ENCODE assay signal across 15 cellular contexts in genomic region chr3:38017445-38018295, GRCh38. TPM values are rescaled to one million over a fixed set of nuclear protein-coding genes. Genes with fewer than 3 reads are reported as not detected.
DNase-seq lines count a peak whose midpoint lies in the region; ATAC-seq, FAIRE-seq and TF ChIP-seq lines count a peak whose summit lies in the region.
"Had no signal": no experiment of that assay in that cellular context is flagged by ENCODE, and none has a peak within 500 bp of the region (broad histone marks: within the 10 kb centered on the region; RNA-seq: fewer than 3 reads in every experiment).

No MANE protein-coding gene starts in this region.

- H2AFZ ChIP-seq in HepG2 (ENCODE audit: low read length) = no peak overlapping the region

- no peak for DNase-seq in HepG2 (ENCODE audit: low spot score)
- DNase-seq in right lobe of liver = no peak
- DNase-seq in NCI-H69 (lab: John Stamatoyannopoulos, UW) = peak; percentile 72
- DNase-seq in naive thymus-derived CD4-positive, alpha-beta T cell = no peak
- DNase-seq in upper lobe of right lung = peak; percentile 37
- no peak for DNase-seq in esophagus squamous epithelium (lab: John Stamatoyannopoulos, UW)
- DNase-seq: CD8-positive, alpha-beta T cell; MG63; NCI-H1092 treated with DMSO at 0.1 percent for 48 hours; NCI-H1694; NCI-H510A had no signal

- no peak for TF ChIP-seq POLR2A in HepG2 (IDR thresholded peaks at IDR 0.05; ENCODE audit: insufficient read depth in 1 of 2, low read depth in 2 of 2, low read length in 2 of 2)
- TF ChIP-seq POLR2A in right lobe of liver (IDR thresholded peaks at IDR 0.05) = no peak
- TF ChIP-seq POLR2A in esophagus squamous epithelium (IDR thresholded peaks at IDR 0.05) = no peak

- TF ChIP-seq CTCF in HepG2 (CRISPR knock-in tag; IDR thresholded peaks at IDR 0.05) (no peak), right lobe of liver (IDR thresholded peaks at IDR 0.05) (no peak), upper lobe of right lung (IDR thresholded peaks at IDR 0.05) (no peak), esophagus squamous epithelium (IDR thresholded peaks at IDR 0.05) (no peak)

- peaks cover 2 to 13% (median 8%) of the 10 kb centered on the region in 7 donors for H3K4me1 Mint-ChIP-seq in naive thymus-derived CD4-positive, alpha-beta T cell
- H3K4me1 Mint-ChIP-seq: B cell had no signal

- H3K27me3 Mint-ChIP-seq in naive thymus-derived CD4-positive, alpha-beta T cell = no peaks in the 10 kb centered on the region
- H3K27me3 Mint-ChIP-seq: B cell had no signal

- no peak overlapping the region for H3K27ac ChIP-seq in HepG2 (ENCODE audit: extremely low read length, insufficient read depth, low read length)
- no peak overlapping the region for H3K27ac ChIP-seq in right lobe of liver
- no peak overlapping the region for H3K27ac ChIP-seq in naive thymus-derived CD4-positive, alpha-beta T cell (ENCODE audit: low read depth, low read length)
- no peak overlapping the region for H3K27ac ChIP-seq in upper lobe of right lung
- H3K27ac ChIP-seq in esophagus squamous epithelium = no peak overlapping the region

- peaks cover 0 to 5% (median 0%) of the 10 kb centered on the region in 11 donors for H3K9me3 Mint-ChIP-seq in naive thymus-derived CD4-positive, alpha-beta T cell
- H3K9me3 Mint-ChIP-seq: CD8-positive, alpha-beta T cell had no signal

- in situ Hi-C loops in HepG2 (cut with HindIII; ENCODE audit: extremely low pct_ligation_motif_present, low pct_unique_long_range_greater_than_20kb) = no loop called here

- intact Hi-C loops in HepG2 (cut with micrococcal nuclease; ENCODE audit: unreplicated experiment) (no loop called here), right lobe of liver (cut with DNase I) (no loop called here), upper lobe of right lung (cut with DNase I) (no loop called here), esophagus squamous epithelium (cut with DNase I) (no loop called here)
- intact Hi-C loops in naive thymus-derived CD4-positive, alpha-beta T cell (cut with micrococcal nuclease) = no loop called here

- H4K20me1 ChIP-seq in HepG2 (ENCODE audit: insufficient read depth, low read length) = no peaks in the 10 kb centered on the region

- H3K9ac ChIP-seq in HepG2 (ENCODE audit: insufficient read depth, low read depth, low read length) = no peak overlapping the region

- ATAC-seq in HepG2 (peak; percentile 24), right lobe of liver (no peak), upper lobe of right lung (no peak), GM19035 (IDR thresholded peaks at IDR 0.05; ENCODE audit: unreplicated experiment) (no peak)
- ATAC-seq in naive thymus-derived CD4-positive, alpha-beta T cell = peak; percentile 14
- ATAC-seq: CD8-positive, alpha-beta T cell had no signal

- H3K27me3 ChIP-seq in HepG2 (ENCODE audit: control insufficient read depth in 1 of 2, insufficient read depth in 2 of 2, low read length in 2 of 2) (no peaks in the 10 kb centered on the region), right lobe of liver (no peaks in the 10 kb centered on the region), upper lobe of right lung (no peaks in the 10 kb centered on the region), esophagus squamous epithelium (no peaks in the 10 kb centered on the region)
- H3K27me3 ChIP-seq in naive thymus-derived CD4-positive, alpha-beta T cell (ENCODE audit: control insufficient read depth in 2 of 2, insufficient read depth in 2 of 2, low read length in 2 of 2) = no peaks in the 10 kb centered on the region
- H3K27me3 ChIP-seq: MG63 had no signal

- H3K4me1 ChIP-seq in HepG2 (ENCODE audit: insufficient read depth, low read length) (peaks cover 60% of the 10 kb centered on the region), right lobe of liver (no peaks in the 10 kb centered on the region), upper lobe of right lung (no peaks in the 10 kb centered on the region), esophagus squamous epithelium (peaks cover 0 to 4% (median 0%) of the 10 kb centered on the region in 3 donors)
- H3K4me1 ChIP-seq in naive thymus-derived CD4-positive, alpha-beta T cell (ENCODE audit: control insufficient read depth in 2 of 2, insufficient read depth in 2 of 2, low read length in 2 of 2) = no peaks in the 10 kb centered on the region

- peaks cover 25 to 57% (median 35%) of the 10 kb centered on the region in 5 donors for H3K36me3 Mint-ChIP-seq in naive thymus-derived CD4-positive, alpha-beta T cell

- H3K4me2 ChIP-seq in HepG2 (ENCODE audit: low read depth, low read length) = no peak overlapping the region

- H3K79me2 ChIP-seq in HepG2 (ENCODE audit: insufficient read depth, low read length) = no peaks in the 10 kb centered on the region

- 100% methylated on average over 4 of the region's 9 CpGs for WGBS in HepG2 (ENCODE audit: low lambda C conversion rate)
- WGBS in right lobe of liver (ENCODE audit: insufficient coverage, low coverage, low lambda C conversion rate, missing lambda C conversion rate) = 58% methylated on average over 4 of the region's 9 CpGs
- 74 to 88% methylated on average over 4 to 7 of the region's 9 CpGs for WGBS in esophagus squamous epithelium, 2 donors

- POLR2A ChIA-PET in HepG2 (lab: Yijun Ruan, JAX) = no interaction called here
- POLR2A ChIA-PET in naive thymus-derived CD4-positive, alpha-beta T cell (lab: Charles Lee) = interaction anchor here (0.9 kb wide), 1 partner anchor 21 kb away, joined by 3 read pairs; no protein-coding TSS in a partner anchor

- H3K36me3 ChIP-seq in HepG2 (replicated peaks in 1 of 2; ENCODE audit: control insufficient read depth in 1 of 2, insufficient read depth in 2 of 2, low read length in 2 of 2) (peaks cover 5 to 11% of the 10 kb centered on the region in 2 experiments; a peak in 3 of 5 replicates), right lobe of liver (peaks cover 0 to 7% (median 0%) of the 10 kb centered on the region in 4 donors), upper lobe of right lung (peaks cover 49% of the 10 kb centered on the region), esophagus squamous epithelium (peaks cover 7 to 83% (median 20%) of the 10 kb centered on the region in 3 donors)
- peaks cover 3 to 57% (median 18%) of the 10 kb centered on the region in 3 experiments for H3K36me3 ChIP-seq in naive thymus-derived CD4-positive, alpha-beta T cell (ENCODE audit: control insufficient read depth in 2 of 3, insufficient read depth in 3 of 3, low read length in 3 of 3)
- H3K36me3 ChIP-seq: MG63 had no signal

- H3K27ac Mint-ChIP-seq in naive thymus-derived CD4-positive, alpha-beta T cell = peak overlapping the region in 3 of 9 donors; percentile 52 to 84 (median 55)
- H3K27ac Mint-ChIP-seq: B cell; CD8-positive, alpha-beta T cell had no signal

- no peak overlapping the region for H3K4me3 ChIP-seq in HepG2 (replicated peaks in 1 of 3; ENCODE audit: insufficient read depth in 1 of 3, low read depth in 2 of 3, low read length in 3 of 3)
- no peak overlapping the region for H3K4me3 ChIP-seq in right lobe of liver
- no peak overlapping the region for H3K4me3 ChIP-seq in naive thymus-derived CD4-positive, alpha-beta T cell (ENCODE audit: low read length)
- no peak overlapping the region for H3K4me3 ChIP-seq in upper lobe of right lung
- no peak overlapping the region for H3K4me3 ChIP-seq in esophagus squamous epithelium
- H3K4me3 ChIP-seq: MG63 had no signal

- BruUV-seq in HepG2 (replicated peaks; lab: Mats Ljungman, UMichigan) = no TSS peak

- no peak for FAIRE-seq in HepG2 (lab: Jason Lieb, UNC)
- FAIRE-seq: RCC 7860 had no signal

- H3K4me3 Mint-ChIP-seq in naive thymus-derived CD4-positive, alpha-beta T cell = no peak overlapping the region
- H3K4me3 Mint-ChIP-seq: B cell; CD8-positive, alpha-beta T cell had no signal

- no peak for TF ChIP-seq EP300 in HepG2 (IDR thresholded peaks at IDR 0.05; ENCODE audit: low read depth in 2 of 2, low read length in 2 of 2)
- TF ChIP-seq EP300 in HepG2 (CRISPR knock-in tag; IDR thresholded peaks at IDR 0.05; ENCODE audit: borderline replicate concordance) = no peak

- H3K9me3 ChIP-seq in HepG2 (ENCODE audit: low read length) (no peaks in the 10 kb centered on the region), right lobe of liver (no peaks in the 10 kb centered on the region), upper lobe of right lung (no peaks in the 10 kb centered on the region), esophagus squamous epithelium (peaks cover 0 to 6% (median 0%) of the 10 kb centered on the region in 3 donors)
- H3K9me3 ChIP-seq in naive thymus-derived CD4-positive, alpha-beta T cell (ENCODE audit: control insufficient read depth in 2 of 3, low read length in 3 of 3) = peaks cover 0 to 9% (median 0%) of the 10 kb centered on the region in 3 experiments
- H3K9me3 ChIP-seq: MG63 had no signal

- CTCF ChIA-PET in HepG2 (lab: Yijun Ruan, JAX; ENCODE audit: low intra/inter-chr PET ratio, low total read pairs) = no interaction called here
- CTCF ChIA-PET in naive thymus-derived CD4-positive, alpha-beta T cell (lab: Charles Lee) = no interaction called here

- no peak for TF ChIP-seq RAD21 in HepG2 (CRISPR knock-in tag; IDR thresholded peaks at IDR 0.05)

RNA-seq across cellular contexts. Expression of gene PLCD1, which starts 11.8 kb away (rescaled TPM):
- total RNA-seq in HepG2 (2016; rRNA removed; fragmentation: Illumina TruSeq; extraction: Trizol) = 10.1 and 11.4 TPM in 2 replicates
- total RNA-seq in HepG2 (2016; cell fraction: cytosol; rRNA removed; fragmentation: Illumina TruSeq; extraction: Trizol; ENCODE audit: low read depth) = 2.1 and 3.6 TPM in 2 replicates
- total RNA-seq in HepG2 (2016; cell fraction: insoluble cytoplasmic fraction; rRNA removed; fragmentation: Illumina TruSeq; extraction: Trizol) = 9.3 and 12.3 TPM in 2 replicates
- 4.6 and 5.7 TPM in 2 replicates for total RNA-seq in HepG2 (2016; cell fraction: membrane; rRNA removed; fragmentation: Illumina TruSeq; extraction: Trizol)
- 8.0 and 8.9 TPM in 2 replicates for total RNA-seq in HepG2 (2016; cell fraction: nucleus; rRNA removed; fragmentation: Illumina TruSeq; extraction: Trizol)
- 12.4 and 12.8 TPM in 2 replicates for polyA plus RNA-seq in HepG2 (2011; rRNA removed)
- polyA plus RNA-seq in HepG2 (2011; cell fraction: cytosol; rRNA removed) = 7.2 and 10.7 TPM in 2 replicates
- polyA plus RNA-seq in HepG2 (2011; cell fraction: nucleus; rRNA removed) = 30.9 and 33.2 TPM in 2 replicates
- polyA plus RNA-seq in HepG2 (2012) = 10.6 and 11.1 TPM in 2 replicates
- 2.2 and 2.7 TPM in 2 replicates for polyA plus RNA-seq in HepG2 (2016; cell fraction: cytosol; fragmentation: Illumina TruSeq; extraction: Trizol; ENCODE audit: low read depth)
- 6.8 and 9.0 TPM in 2 replicates for polyA plus RNA-seq in HepG2 (2016; cell fraction: insoluble cytoplasmic fraction; fragmentation: Illumina TruSeq; extraction: Trizol; ENCODE audit: low read depth)
- 3.9 and 5.6 TPM in 2 replicates for polyA plus RNA-seq in HepG2 (2016; cell fraction: membrane; fragmentation: Illumina TruSeq; extraction: Trizol; ENCODE audit: low read depth)
- 13.4 and 22.2 TPM in 2 replicates for polyA plus RNA-seq in HepG2 (2016; cell fraction: nucleus; fragmentation: Illumina TruSeq; extraction: Trizol; ENCODE audit: insufficient read depth, low read depth)
- 2.2 and 34.5 TPM in 2 replicates for polyA minus RNA-seq in HepG2 (2011; rRNA and poly(A)+ RNA removed; ENCODE audit: low replicate concordance)
- 11.5 and 15.0 TPM in 2 replicates for polyA minus RNA-seq in HepG2 (2011; cell fraction: cytosol; rRNA and poly(A)+ RNA removed)
- 8.4 and 11.8 TPM in 2 replicates for polyA minus RNA-seq in HepG2 (2011; cell fraction: nucleus; rRNA and poly(A)+ RNA removed)
- total RNA-seq in right lobe of liver = 10 to 100 TPM in 1 of 6 experiments, 1 to 10 TPM in 5; 6.5 to 10.2 (median 7.7) TPM
- 10 to 100 TPM; 18.4 to 44.0 (median 41.3) TPM for total RNA-seq in naive thymus-derived CD4-positive, alpha-beta T cell
- 10 to 100 TPM; 13.1 to 26.3 TPM for polyA plus RNA-seq in naive thymus-derived CD4-positive, alpha-beta T cell
- total RNA-seq in upper lobe of right lung = 32.2 TPM
- 10 to 100 TPM; 24.2 to 37.9 (median 35.0) TPM for total RNA-seq in esophagus squamous epithelium

RNA-seq across cellular contexts. Expression of gene DLEC1, which starts 21.3 kb away (rescaled TPM):
- total RNA-seq in HepG2 (2016; rRNA removed; fragmentation: Illumina TruSeq; extraction: Trizol) (not detected in 2 replicates), right lobe of liver (under 1 TPM in 4 of 6 experiments, not detected in 2; 0.04 to 0.18 (median 0.15) TPM), upper lobe of right lung (2.7 TPM), esophagus squamous epithelium (under 1 TPM in 1 of 4 donors, not detected in 3; 0.19 TPM)
- not detected in 2 replicates for total RNA-seq in HepG2 (2016; cell fraction: cytosol; rRNA removed; fragmentation: Illumina TruSeq; extraction: Trizol; ENCODE audit: low read depth)
- total RNA-seq in HepG2 (2016; cell fraction: insoluble cytoplasmic fraction; rRNA removed; fragmentation: Illumina TruSeq; extraction: Trizol) = not detected in 2 replicates
- total RNA-seq in HepG2 (2016; cell fraction: membrane; rRNA removed; fragmentation: Illumina TruSeq; extraction: Trizol) = not detected in 2 replicates
- not detected in 2 replicates for total RNA-seq in HepG2 (2016; cell fraction: nucleus; rRNA removed; fragmentation: Illumina TruSeq; extraction: Trizol)
- polyA plus RNA-seq in HepG2 (2011; rRNA removed) = 0.09 and 0.13 TPM in 2 replicates
- 0.01 TPM in 1 of 2 replicates, not detected in the other for polyA plus RNA-seq in HepG2 (2011; cell fraction: cytosol; rRNA removed)
- polyA plus RNA-seq in HepG2 (2011; cell fraction: nucleus; rRNA removed) = 0.56 and 0.99 TPM in 2 replicates
- polyA plus RNA-seq in HepG2 (2012) = 0.47 and 0.54 TPM in 2 replicates
- not detected in 2 replicates for polyA plus RNA-seq in HepG2 (2016; cell fraction: cytosol; fragmentation: Illumina TruSeq; extraction: Trizol; ENCODE audit: low read depth)
- not detected in 2 replicates for polyA plus RNA-seq in HepG2 (2016; cell fraction: insoluble cytoplasmic fraction; fragmentation: Illumina TruSeq; extraction: Trizol; ENCODE audit: low read depth)
- polyA plus RNA-seq in HepG2 (2016; cell fraction: membrane; fragmentation: Illumina TruSeq; extraction: Trizol; ENCODE audit: low read depth) = not detected in 2 replicates
- not detected in 2 replicates for polyA plus RNA-seq in HepG2 (2016; cell fraction: nucleus; fragmentation: Illumina TruSeq; extraction: Trizol; ENCODE audit: insufficient read depth, low read depth)
- polyA minus RNA-seq in HepG2 (2011; rRNA and poly(A)+ RNA removed; ENCODE audit: low replicate concordance) = 0.40 TPM in 1 of 2 replicates, not detected in the other
- polyA minus RNA-seq in HepG2 (2011; cell fraction: cytosol; rRNA and poly(A)+ RNA removed) = not detected in 2 replicates
- 0.77 and 0.99 TPM in 2 replicates for polyA minus RNA-seq in HepG2 (2011; cell fraction: nucleus; rRNA and poly(A)+ RNA removed)
- 1 to 10 TPM; 1.5 to 9.4 (median 7.5) TPM for total RNA-seq in naive thymus-derived CD4-positive, alpha-beta T cell
- under 1 TPM; 0.41 to 0.73 TPM for polyA plus RNA-seq in naive thymus-derived CD4-positive, alpha-beta T cell

RNA-seq across cellular contexts. Expression of gene VILL, which starts 27.1 kb away (rescaled TPM):
- total RNA-seq in HepG2 (2016; rRNA removed; fragmentation: Illumina TruSeq; extraction: Trizol) (3.2 and 4.0 TPM in 2 replicates), right lobe of liver (1 to 10 TPM in 3 of 6 experiments, under 1 TPM in 3; 0.25 to 1.5 (median 0.97) TPM), upper lobe of right lung (8.9 TPM), esophagus squamous epithelium (10 to 100 TPM in 1 of 4 donors, 1 to 10 TPM in 3; 5.5 to 13.0 (median 6.1) TPM)
- 4.3 and 5.3 TPM in 2 replicates for total RNA-seq in HepG2 (2016; cell fraction: cytosol; rRNA removed; fragmentation: Illumina TruSeq; extraction: Trizol; ENCODE audit: low read depth)
- 2.3 and 4.1 TPM in 2 replicates for total RNA-seq in HepG2 (2016; cell fraction: insoluble cytoplasmic fraction; rRNA removed; fragmentation: Illumina TruSeq; extraction: Trizol)
- total RNA-seq in HepG2 (2016; cell fraction: membrane; rRNA removed; fragmentation: Illumina TruSeq; extraction: Trizol) = 3.3 and 5.4 TPM in 2 replicates
- total RNA-seq in HepG2 (2016; cell fraction: nucleus; rRNA removed; fragmentation: Illumina TruSeq; extraction: Trizol) = 2.0 and 2.1 TPM in 2 replicates
- 5.3 and 7.5 TPM in 2 replicates for polyA plus RNA-seq in HepG2 (2011; rRNA removed)
- polyA plus RNA-seq in HepG2 (2011; cell fraction: cytosol; rRNA removed) = 5.6 and 9.0 TPM in 2 replicates
- 8.6 and 9.9 TPM in 2 replicates for polyA plus RNA-seq in HepG2 (2011; cell fraction: nucleus; rRNA removed)
- 2.1 and 2.6 TPM in 2 replicates for polyA plus RNA-seq in HepG2 (2012)
- 4.2 and 6.5 TPM in 2 replicates for polyA plus RNA-seq in HepG2 (2016; cell fraction: cytosol; fragmentation: Illumina TruSeq; extraction: Trizol; ENCODE audit: low read depth)
- polyA plus RNA-seq in HepG2 (2016; cell fraction: insoluble cytoplasmic fraction; fragmentation: Illumina TruSeq; extraction: Trizol; ENCODE audit: low read depth) = 2.0 and 2.3 TPM in 2 replicates
- 3.5 and 5.1 TPM in 2 replicates for polyA plus RNA-seq in HepG2 (2016; cell fraction: membrane; fragmentation: Illumina TruSeq; extraction: Trizol; ENCODE audit: low read depth)
- polyA plus RNA-seq in HepG2 (2016; cell fraction: nucleus; fragmentation: Illumina TruSeq; extraction: Trizol; ENCODE audit: insufficient read depth, low read depth) = 2.0 and 2.9 TPM in 2 replicates
- polyA minus RNA-seq in HepG2 (2011; rRNA and poly(A)+ RNA removed; ENCODE audit: low replicate concordance) = 1.2 and 3.8 TPM in 2 replicates
- polyA minus RNA-seq in HepG2 (2011; cell fraction: cytosol; rRNA and poly(A)+ RNA removed) = 0.89 TPM in 1 of 2 replicates, not detected in the other
- polyA minus RNA-seq in HepG2 (2011; cell fraction: nucleus; rRNA and poly(A)+ RNA removed) = 6.2 and 7.3 TPM in 2 replicates
- total RNA-seq in naive thymus-derived CD4-positive, alpha-beta T cell = 10 to 100 TPM; 22.4 to 43.3 (median 29.5) TPM
- 10 to 100 TPM; 15.7 to 28.9 TPM for polyA plus RNA-seq in naive thymus-derived CD4-positive, alpha-beta T cell
- total RNA-seq: H4 had no signal

Comparison
In these comparisons a context has a peak if more than half of its experiments do, and no peak if none do; other contexts are left out.
1. ATAC-seq: peak in HepG2 (single experiment) and naive thymus-derived CD4-positive, alpha-beta T cell (single experiment); none in right lobe of liver (0 of 4), upper lobe of right lung (single experiment) and GM19035 (single experiment).
2. DNase-seq: peak in NCI-H69 (single experiment) and upper lobe of right lung (single experiment); none in HepG2 (single experiment), right lobe of liver (0 of 3), naive thymus-derived CD4-positive, alpha-beta T cell (0 of 9) and esophagus squamous epithelium (single experiment).